ENCODE assay signal across 14 cellular contexts in genomic region chr14:74207943-74208342, GRCh38. TPM values are rescaled to one million over a fixed set of nuclear protein-coding genes. Genes with fewer than 3 reads are reported as not detected.
A peak's percentile ranks its signal among the peaks of the same experiment; 100 is the strongest.
DNase-seq lines count a peak whose midpoint lies in the region; ATAC-seq and TF ChIP-seq lines count a peak whose summit lies in the region.
"Had no signal": no experiment of that assay in that cellular context is flagged by ENCODE, and none has a peak within 500 bp of the region (broad histone marks: within the 10 kb centered on the region; RNA-seq: fewer than 3 reads in every experiment).

No MANE protein-coding gene starts in this region.

- no peak for TF ChIP-seq POLR2A in NB4 (IDR thresholded peaks at IDR 0.05; ENCODE audit: extremely low read depth, insufficient read length)

- no peaks in the 10 kb centered on the region for H3K79me2 ChIP-seq in SK-N-SH (ENCODE audit: insufficient read depth)

- WGBS in SK-N-SH (ENCODE audit: low lambda C conversion rate), result 96% methylated on average over 3 of the region's 3 CpGs

- POLR2A ChIA-PET in SK-N-SH (lab: Yijun Ruan, JAX), result no interaction called here

- no peak overlapping the region for H3K4me2 ChIP-seq in SK-N-SH

- H3K9me3 Mint-ChIP-seq in chondrocyte (ENCODE audit: low read depth), result no peaks in the 10 kb centered on the region
- H3K9me3 Mint-ChIP-seq: activated CD4-positive, alpha-beta memory T cell treated with anti-CD3 and anti-CD28 coated beads, Interleukin-2, amount 10 ng/mL, durations not matched to agents 7 days and 5 days; activated naive CD8-positive, alpha-beta T cell treated with anti-CD3 and anti-CD28 coated beads, Interleukin-2, amount 10 ng/mL, durations not matched to agents 7 days and 5 days had no signal

- CTCF ChIA-PET in SK-N-SH (lab: Yijun Ruan, JAX), result interaction anchor here (0.8 to 1.2 kb wide), 3 partner anchors 11 to 44 kb away, joined by 3 to 6 read pairs (median 3); no protein-coding TSS in a partner anchor

- no peaks in the 10 kb centered on the region for H3K9me2 ChIP-seq in SK-N-SH

- TF ChIP-seq CTCF in SK-N-SH (IDR thresholded peaks at IDR 0.05) (peak; percentile 34), NB4 (IDR thresholded peaks at IDR 0.05; ENCODE audit: low read depth, low read length) (peak; percentile 25), chondrocyte (IDR thresholded peaks at IDR 0.05) (peak; percentile 29)

- DNase-seq in SK-N-SH (no peak), NB4 (ENCODE audit: low read depth) (peak; percentile 15), chondrocyte (ENCODE audit: low spot score) (no peak), retina (peak; percentile 37), Kasumi-1 (lab: John Stamatoyannopoulos, UW) (no peak), NCI-H2107 treated with DMSO at 0.1 percent for 48 hours (lab: John Stamatoyannopoulos, UW; ENCODE audit: unreplicated experiment) (no peak)
- DNase-seq in activated T-cell treated with anti-CD3 and anti-CD28 coated beads, Interleukin-2, amount 50 U/mL, for 48 hours, result no peak
- DNase-seq: activated CD4-positive, alpha-beta memory T cell treated with anti-CD3 and anti-CD28 coated beads, Interleukin-2, amount 10 ng/mL, durations not matched to agents 7 days and 5 days; activated naive CD8-positive, alpha-beta T cell treated with anti-CD3 and anti-CD28 coated beads, Interleukin-2, amount 10 ng/mL, durations not matched to agents 7 days and 5 days; NCI-H446 treated with DMSO at 0.1 percent for 48 hours; right cardiac atrium had no signal

- H3K27me3 Mint-ChIP-seq in chondrocyte (ENCODE audit: low read depth), result no peaks in the 10 kb centered on the region
- H3K27me3 Mint-ChIP-seq: activated CD4-positive, alpha-beta memory T cell treated with anti-CD3 and anti-CD28 coated beads, Interleukin-2, amount 10 ng/mL, durations not matched to agents 7 days and 5 days had no signal

- H3K27me3 ChIP-seq in SK-N-SH (ENCODE audit: insufficient read depth), result no peaks in the 10 kb centered on the region

- no peaks in the 10 kb centered on the region for H3F3A ChIP-seq in SK-N-SH (replicated peaks; ENCODE audit: insufficient read depth)

- H3K4me1 ChIP-seq in SK-N-SH (ENCODE audit: control insufficient read depth in 1 of 2, insufficient read depth in 2 of 2, low read depth in 1 of 2, low read length in 1 of 2), result no peaks in the 10 kb centered on the region

- no peak overlapping the region for H3K27ac Mint-ChIP-seq in chondrocyte (ENCODE audit: unreplicated experiment)
- H3K27ac Mint-ChIP-seq: activated CD4-positive, alpha-beta memory T cell treated with anti-CD3 and anti-CD28 coated beads, Interleukin-2, amount 10 ng/mL, durations not matched to agents 7 days and 5 days; activated naive CD8-positive, alpha-beta T cell treated with anti-CD3 and anti-CD28 coated beads, Interleukin-2, amount 10 ng/mL, durations not matched to agents 7 days and 5 days had no signal

- H3K4me3 ChIP-seq in SK-N-SH (ENCODE audit: low read depth in 2 of 2, low read length in 1 of 2) (no peak overlapping the region), NB4 (ENCODE audit: low read depth, low read length) (no peak overlapping the region)

- H3K27ac ChIP-seq in SK-N-SH (ENCODE audit: low read depth in 2 of 2, low read length in 1 of 2), result no peak overlapping the region

- H3K4me3 Mint-ChIP-seq in chondrocyte (ENCODE audit: unreplicated experiment), result no peak overlapping the region
- H3K4me3 Mint-ChIP-seq: activated CD4-positive, alpha-beta memory T cell treated with anti-CD3 and anti-CD28 coated beads, Interleukin-2, amount 10 ng/mL, durations not matched to agents 7 days and 5 days; activated naive CD8-positive, alpha-beta T cell treated with anti-CD3 and anti-CD28 coated beads, Interleukin-2, amount 10 ng/mL, durations not matched to agents 7 days and 5 days had no signal

- no peak overlapping the region for H3K9ac ChIP-seq in SK-N-SH

- no peaks in the 10 kb centered on the region for H3K9me3 ChIP-seq in SK-N-SH

- no peaks in the 10 kb centered on the region for H3K36me3 Mint-ChIP-seq in chondrocyte (ENCODE audit: low read depth)
- H3K36me3 Mint-ChIP-seq: activated naive CD8-positive, alpha-beta T cell treated with anti-CD3 and anti-CD28 coated beads, Interleukin-2, amount 10 ng/mL, durations not matched to agents 7 days and 5 days had no signal

- ATAC-seq in SK-N-SH treated with all-trans-retinoic acid at 6 μM for 48 hours, result no peak
- ATAC-seq: right cardiac atrium had no signal

- TF ChIP-seq EP300 in SK-N-SH (IDR thresholded peaks at IDR 0.05; ENCODE audit: borderline replicate concordance in 1 of 2, low read depth in 1 of 2, low read length in 1 of 2), result no peak

- H4K20me1 ChIP-seq in SK-N-SH (ENCODE audit: insufficient read depth), result no peaks in the 10 kb centered on the region

- no peaks in the 10 kb centered on the region for H3K36me3 ChIP-seq in SK-N-SH (replicated peaks in 1 of 2; ENCODE audit: control insufficient read depth in 1 of 2, insufficient read depth in 2 of 2, low read length in 1 of 2)

- H3K4me1 Mint-ChIP-seq in chondrocyte (ENCODE audit: low read depth), result no peaks in the 10 kb centered on the region
- H3K4me1 Mint-ChIP-seq: activated CD4-positive, alpha-beta memory T cell treated with anti-CD3 and anti-CD28 coated beads, Interleukin-2, amount 10 ng/mL, durations not matched to agents 7 days and 5 days; activated naive CD8-positive, alpha-beta T cell treated with anti-CD3 and anti-CD28 coated beads, Interleukin-2, amount 10 ng/mL, durations not matched to agents 7 days and 5 days had no signal

- H2AFZ ChIP-seq in SK-N-SH (ENCODE audit: low read depth), result no peak overlapping the region

- peak; percentile 25; the same call in 1 of the 2 replicates for TF ChIP-seq RAD21 in SK-N-SH (IDR thresholded peaks at IDR 0.05; ENCODE audit: low read length)

TF ChIP-seq in SK-N-SH, 30 proteins besides CTCF, POLR2A, EP300 and RAD21:
- no peak for TF ChIP-seq NFIC (IDR thresholded peaks at IDR 0.05; ENCODE audit: borderline replicate concordance)
TF ChIP-seq in SK-N-SH: peak in this region for 0.

TF ChIP-seq in SK-N-SH treated with all-trans-retinoic acid at 6 μM for 48 hours, 23 proteins besides CTCF, POLR2A, EP300 and RAD21 (continues in another document):
- TF ChIP-seq TSHZ2 (CRISPR knock-in tag; IDR thresholded peaks at IDR 0.05) (no peak), RARB (CRISPR knock-in tag; IDR thresholded peaks at IDR 0.05) (no peak), GLIS3 (CRISPR knock-in tag; IDR thresholded peaks at IDR 0.05) (no peak), PATZ1 (CRISPR knock-in tag; IDR thresholded peaks at IDR 0.05; ENCODE audit: borderline replicate concordance) (no peak), ZC3H10 (CRISPR knock-in tag; IDR thresholded peaks at IDR 0.05) (no peak), OSR1 (CRISPR knock-in tag; IDR thresholded peaks at IDR 0.05) (no peak), PPARA (CRISPR knock-in tag; IDR thresholded peaks at IDR 0.05; ENCODE audit: borderline replicate concordance) (no peak), SNAI2 (CRISPR knock-in tag; IDR thresholded peaks at IDR 0.05) (no peak), CREB5 (CRISPR knock-in tag; IDR thresholded peaks at IDR 0.05; ENCODE audit: low read depth) (no peak)

RNA-seq across cellular contexts. Expression of gene VSX2, which starts 31.3 kb away (rescaled TPM):
- not detected in 2 replicates for polyA plus RNA-seq in SK-N-SH (2012; rRNA removed)
- not detected in 2 replicates for polyA plus RNA-seq in SK-N-SH (2012; cell fraction: cytosol; rRNA removed)
- not detected in 2 replicates for polyA plus RNA-seq in SK-N-SH (2012; cell fraction: nucleus; rRNA removed)
- total RNA-seq in chondrocyte, result not detected in 3 replicates
- total RNA-seq: activated CD4-positive, alpha-beta memory T cell treated with anti-CD3 and anti-CD28 coated beads, Interleukin-2, amount 10 ng/mL, durations not matched to agents 7 days and 5 days; activated naive CD8-positive, alpha-beta T cell treated with anti-CD3 and anti-CD28 coated beads, Interleukin-2, amount 10 ng/mL, durations not matched to agents 7 days and 5 days; mononuclear cell; right cardiac atrium; temporal lobe had no signal
- polyA plus RNA-seq: right cardiac atrium had no signal

Comparison
In these comparisons a context has a peak if more than half of its experiments do, and no peak if none do; other contexts are left out.
1. DNase-seq: peak in NB4 (single experiment) and retina (single experiment); none in SK-N-SH (single experiment), chondrocyte (single experiment), Kasumi-1 (0 of 2), activated T-cell treated with anti-CD3 and anti-CD28 coated beads, Interleukin-2, amount 50 U/mL, for 48 hours (0 of 2) and NCI-H2107 treated with DMSO at 0.1 percent for 48 hours (single experiment).
2. Peak in every context shown above with its lines, with median percentiles within 50 percentile points of each other: CTCF ChIP-seq.